Comparison of ENCODE assay signal across 1 cellular context in the genomic region with DNA sequence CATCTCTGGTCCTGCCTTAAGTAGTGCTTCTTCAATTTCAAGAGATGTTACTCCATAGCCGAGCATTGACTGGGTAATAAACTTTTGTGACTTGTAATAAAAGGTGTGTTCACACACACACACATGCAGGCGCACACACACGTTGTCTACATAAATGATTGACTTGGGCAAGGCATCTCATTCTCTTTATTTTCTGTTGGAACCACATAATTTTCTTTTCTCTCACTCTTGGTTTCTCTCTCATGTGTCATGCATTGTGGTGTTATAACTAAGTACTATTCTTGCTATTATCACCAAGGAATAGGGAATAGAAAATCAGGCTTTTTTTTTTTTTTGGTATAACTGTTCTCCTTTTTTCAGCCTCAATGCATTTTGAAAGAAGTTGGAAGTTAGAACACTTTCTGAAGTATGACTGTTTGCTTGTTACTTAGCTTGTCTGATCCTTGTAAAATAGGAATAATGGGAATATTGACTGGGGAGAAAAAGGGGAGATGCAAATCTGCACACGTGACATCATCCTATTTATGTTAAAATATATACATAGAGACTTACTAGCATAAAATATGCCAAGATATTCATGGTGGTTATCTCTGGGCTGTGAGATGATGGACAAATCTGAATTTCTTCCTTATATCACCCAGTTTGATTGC.
TF ChIP-seq lines count a peak whose summit lies in the region.

No MANE protein-coding gene starts in this region.

TF ChIP-seq in GM12878, 131 proteins besides CTCF, POLR2A, EP300 and RAD21 (continues in another document):
- TF ChIP-seq TBL1XR1 (IDR thresholded peaks at IDR 0.05; ENCODE audit: low read depth, low read length) (0 out of 2 replicates have a peak, but pooled peaks have one; percentile 27), NFIC (IDR thresholded peaks at IDR 0.05; ENCODE audit: low read depth, low read length) (peak; percentile 79; the same call in 1 of the 2 replicates), YY1 (IDR thresholded peaks at IDR 0.05; ENCODE audit: low read depth, low read length) (no peak), RFX5 (IDR thresholded peaks at IDR 0.05; ENCODE audit: low read depth, low read length) (no peak), IRF4 (IDR thresholded peaks at IDR 0.05; ENCODE audit: low read depth, low read length) (0 out of 2 replicates have a peak, but pooled peaks have one; percentile 22), CHD4 (IDR thresholded peaks at IDR 0.05) (no peak), BACH1 (IDR thresholded peaks at IDR 0.05; ENCODE audit: borderline replicate concordance) (no peak; the same call in 1 of the 2 replicates), ZNF384 (IDR thresholded peaks at IDR 0.05; ENCODE audit: borderline replicate concordance, low read depth, low read length) (peak; percentile 93), KAT2A (conservative IDR thresholded peaks at IDR 0.05; ENCODE audit: control insufficient read depth, low read depth, low read length) (no peak), ETV6 (conservative IDR thresholded peaks at IDR 0.05 in 1 of 2, IDR thresholded peaks at IDR 0.05 in 1 of 2; ENCODE audit: borderline replicate concordance in 1 of 2, low read depth in 1 of 2) (peak in 1 of 2 experiments; percentile 34; a peak in 1 of 4 replicates), SP1 (IDR thresholded peaks at IDR 0.05; ENCODE audit: low read depth, low read length) (no peak), SUPT20H (IDR thresholded peaks at IDR 0.05; ENCODE audit: borderline replicate concordance, control insufficient read depth, low read depth, low read length) (no peak), JUNB (IDR thresholded peaks at IDR 0.05) (peak; percentile 47), SRF (IDR thresholded peaks at IDR 0.05; ENCODE audit: low read depth in 2 of 2, low read length in 2 of 2) (no peak), STAT3 (IDR thresholded peaks at IDR 0.05; ENCODE audit: low read depth, low read length) (0 out of 2 replicates have a peak, but pooled peaks have one; percentile 64), ZNF622 (IDR thresholded peaks at IDR 0.05) (no peak), CHD2 (IDR thresholded peaks at IDR 0.05; ENCODE audit: borderline replicate concordance, low read depth, low read length) (no peak), EGR1 (IDR thresholded peaks at IDR 0.05; ENCODE audit: borderline replicate concordance in 1 of 2, low read depth in 2 of 2, low read length in 2 of 2) (no peak), RB1 (IDR thresholded peaks at IDR 0.05; ENCODE audit: borderline replicate concordance) (no peak), NR2F1 (conservative IDR thresholded peaks at IDR 0.05) (no peak), FOXK2 (IDR thresholded peaks at IDR 0.05) (no peak), POLR2AphosphoS2 (IDR thresholded peaks at IDR 0.05; ENCODE audit: low read depth, low read length) (no peak), DPF2 (IDR thresholded peaks at IDR 0.05) (0 out of 2 replicates have a peak, but pooled peaks have one; percentile 44), BHLHE40 (IDR thresholded peaks at IDR 0.05; ENCODE audit: borderline replicate concordance in 1 of 2, low read depth in 2 of 2, low read length in 1 of 2) (peak; percentile 74 to 78), PAX8 (IDR thresholded peaks at IDR 0.05) (no peak), TAF1 (IDR thresholded peaks at IDR 0.05; ENCODE audit: borderline replicate concordance, low read depth, low read length) (no peak), FOXM1 (IDR thresholded peaks at IDR 0.05; ENCODE audit: low read depth, low read length) (peak; percentile 64; the same call in 1 of the 2 replicates)
- TF ChIP-seq, protein P1, sequence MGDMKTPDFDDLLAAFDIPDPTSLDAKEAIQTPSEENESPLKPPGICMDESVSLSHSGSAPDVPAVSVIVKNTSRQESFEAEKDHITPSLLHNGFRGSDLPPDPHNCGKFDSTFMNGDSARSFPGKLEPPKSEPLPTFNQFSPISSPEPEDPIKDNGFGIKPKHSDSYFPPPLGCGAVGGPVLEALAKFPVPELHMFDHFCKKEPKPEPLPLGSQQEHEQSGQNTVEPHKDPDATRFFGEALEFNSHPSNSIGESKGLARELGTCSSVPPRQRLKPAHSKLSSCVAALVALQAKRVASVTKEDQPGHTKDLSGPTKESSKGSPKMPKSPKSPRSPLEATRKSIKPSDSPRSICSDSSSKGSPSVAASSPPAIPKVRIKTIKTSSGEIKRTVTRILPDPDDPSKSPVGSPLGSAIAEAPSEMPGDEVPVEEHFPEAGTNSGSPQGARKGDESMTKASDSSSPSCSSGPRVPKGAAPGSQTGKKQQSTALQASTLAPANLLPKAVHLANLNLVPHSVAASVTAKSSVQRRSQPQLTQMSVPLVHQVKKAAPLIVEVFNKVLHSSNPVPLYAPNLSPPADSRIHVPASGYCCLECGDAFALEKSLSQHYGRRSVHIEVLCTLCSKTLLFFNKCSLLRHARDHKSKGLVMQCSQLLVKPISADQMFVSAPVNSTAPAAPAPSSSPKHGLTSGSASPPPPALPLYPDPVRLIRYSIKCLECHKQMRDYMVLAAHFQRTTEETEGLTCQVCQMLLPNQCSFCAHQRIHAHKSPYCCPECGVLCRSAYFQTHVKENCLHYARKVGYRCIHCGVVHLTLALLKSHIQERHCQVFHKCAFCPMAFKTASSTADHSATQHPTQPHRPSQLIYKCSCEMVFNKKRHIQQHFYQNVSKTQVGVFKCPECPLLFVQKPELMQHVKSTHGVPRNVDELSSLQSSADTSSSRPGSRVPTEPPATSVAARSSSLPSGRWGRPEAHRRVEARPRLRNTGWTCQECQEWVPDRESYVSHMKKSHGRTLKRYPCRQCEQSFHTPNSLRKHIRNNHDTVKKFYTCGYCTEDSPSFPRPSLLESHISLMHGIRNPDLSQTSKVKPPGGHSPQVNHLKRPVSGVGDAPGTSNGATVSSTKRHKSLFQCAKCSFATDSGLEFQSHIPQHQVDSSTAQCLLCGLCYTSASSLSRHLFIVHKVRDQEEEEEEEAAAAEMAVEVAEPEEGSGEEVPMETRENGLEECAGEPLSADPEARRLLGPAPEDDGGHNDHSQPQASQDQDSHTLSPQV (IDR thresholded peaks at IDR 0.05) = 0 out of 2 replicates have a peak, but pooled peaks have one; percentile 12
- TF ChIP-seq, protein P2, sequence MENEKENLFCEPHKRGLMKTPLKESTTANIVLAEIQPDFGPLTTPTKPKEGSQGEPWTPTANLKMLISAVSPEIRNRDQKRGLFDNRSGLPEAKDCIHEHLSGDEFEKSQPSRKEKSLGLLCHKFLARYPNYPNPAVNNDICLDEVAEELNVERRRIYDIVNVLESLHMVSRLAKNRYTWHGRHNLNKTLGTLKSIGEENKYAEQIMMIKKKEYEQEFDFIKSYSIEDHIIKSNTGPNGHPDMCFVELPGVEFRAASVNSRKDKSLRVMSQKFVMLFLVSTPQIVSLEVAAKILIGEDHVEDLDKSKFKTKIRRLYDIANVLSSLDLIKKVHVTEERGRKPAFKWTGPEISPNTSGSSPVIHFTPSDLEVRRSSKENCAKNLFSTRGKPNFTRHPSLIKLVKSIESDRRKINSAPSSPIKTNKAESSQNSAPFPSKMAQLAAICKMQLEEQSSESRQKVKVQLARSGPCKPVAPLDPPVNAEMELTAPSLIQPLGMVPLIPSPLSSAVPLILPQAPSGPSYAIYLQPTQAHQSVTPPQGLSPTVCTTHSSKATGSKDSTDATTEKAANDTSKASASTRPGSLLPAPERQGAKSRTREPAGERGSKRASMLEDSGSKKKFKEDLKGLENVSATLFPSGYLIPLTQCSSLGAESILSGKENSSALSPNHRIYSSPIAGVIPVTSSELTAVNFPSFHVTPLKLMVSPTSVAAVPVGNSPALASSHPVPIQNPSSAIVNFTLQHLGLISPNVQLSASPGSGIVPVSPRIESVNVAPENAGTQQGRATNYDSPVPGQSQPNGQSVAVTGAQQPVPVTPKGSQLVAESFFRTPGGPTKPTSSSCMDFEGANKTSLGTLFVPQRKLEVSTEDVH (IDR thresholded peaks at IDR 0.05; ENCODE audit: low read depth, partially characterized antibody) = no peak
- TF ChIP-seq, protein P3, sequence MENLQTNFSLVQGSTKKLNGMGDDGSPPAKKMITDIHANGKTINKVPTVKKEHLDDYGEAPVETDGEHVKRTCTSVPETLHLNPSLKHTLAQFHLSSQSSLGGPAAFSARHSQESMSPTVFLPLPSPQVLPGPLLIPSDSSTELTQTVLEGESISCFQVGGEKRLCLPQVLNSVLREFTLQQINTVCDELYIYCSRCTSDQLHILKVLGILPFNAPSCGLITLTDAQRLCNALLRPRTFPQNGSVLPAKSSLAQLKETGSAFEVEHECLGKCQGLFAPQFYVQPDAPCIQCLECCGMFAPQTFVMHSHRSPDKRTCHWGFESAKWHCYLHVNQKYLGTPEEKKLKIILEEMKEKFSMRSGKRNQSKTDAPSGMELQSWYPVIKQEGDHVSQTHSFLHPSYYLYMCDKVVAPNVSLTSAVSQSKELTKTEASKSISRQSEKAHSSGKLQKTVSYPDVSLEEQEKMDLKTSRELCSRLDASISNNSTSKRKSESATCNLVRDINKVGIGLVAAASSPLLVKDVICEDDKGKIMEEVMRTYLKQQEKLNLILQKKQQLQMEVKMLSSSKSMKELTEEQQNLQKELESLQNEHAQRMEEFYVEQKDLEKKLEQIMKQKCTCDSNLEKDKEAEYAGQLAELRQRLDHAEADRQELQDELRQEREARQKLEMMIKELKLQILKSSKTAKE (IDR thresholded peaks at IDR 0.05; ENCODE audit: low read depth, poor library complexity, severe bottlenecking) = peak; percentile 50
- TF ChIP-seq, protein P4, sequence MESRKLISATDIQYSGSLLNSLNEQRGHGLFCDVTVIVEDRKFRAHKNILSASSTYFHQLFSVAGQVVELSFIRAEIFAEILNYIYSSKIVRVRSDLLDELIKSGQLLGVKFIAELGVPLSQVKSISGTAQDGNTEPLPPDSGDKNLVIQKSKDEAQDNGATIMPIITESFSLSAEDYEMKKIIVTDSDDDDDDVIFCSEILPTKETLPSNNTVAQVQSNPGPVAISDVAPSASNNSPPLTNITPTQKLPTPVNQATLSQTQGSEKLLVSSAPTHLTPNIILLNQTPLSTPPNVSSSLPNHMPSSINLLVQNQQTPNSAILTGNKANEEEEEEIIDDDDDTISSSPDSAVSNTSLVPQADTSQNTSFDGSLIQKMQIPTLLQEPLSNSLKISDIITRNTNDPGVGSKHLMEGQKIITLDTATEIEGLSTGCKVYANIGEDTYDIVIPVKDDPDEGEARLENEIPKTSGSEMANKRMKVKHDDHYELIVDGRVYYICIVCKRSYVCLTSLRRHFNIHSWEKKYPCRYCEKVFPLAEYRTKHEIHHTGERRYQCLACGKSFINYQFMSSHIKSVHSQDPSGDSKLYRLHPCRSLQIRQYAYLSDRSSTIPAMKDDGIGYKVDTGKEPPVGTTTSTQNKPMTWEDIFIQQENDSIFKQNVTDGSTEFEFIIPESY (IDR thresholded peaks at IDR 0.05) = no peak
- TF ChIP-seq, protein P5, sequence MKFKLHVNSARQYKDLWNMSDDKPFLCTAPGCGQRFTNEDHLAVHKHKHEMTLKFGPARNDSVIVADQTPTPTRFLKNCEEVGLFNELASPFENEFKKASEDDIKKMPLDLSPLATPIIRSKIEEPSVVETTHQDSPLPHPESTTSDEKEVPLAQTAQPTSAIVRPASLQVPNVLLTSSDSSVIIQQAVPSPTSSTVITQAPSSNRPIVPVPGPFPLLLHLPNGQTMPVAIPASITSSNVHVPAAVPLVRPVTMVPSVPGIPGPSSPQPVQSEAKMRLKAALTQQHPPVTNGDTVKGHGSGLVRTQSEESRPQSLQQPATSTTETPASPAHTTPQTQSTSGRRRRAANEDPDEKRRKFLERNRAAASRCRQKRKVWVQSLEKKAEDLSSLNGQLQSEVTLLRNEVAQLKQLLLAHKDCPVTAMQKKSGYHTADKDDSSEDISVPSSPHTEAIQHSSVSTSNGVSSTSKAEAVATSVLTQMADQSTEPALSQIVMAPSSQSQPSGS (IDR thresholded peaks at IDR 0.05; ENCODE audit: low read length) = peak; percentile 50
- TF ChIP-seq, protein P6, sequence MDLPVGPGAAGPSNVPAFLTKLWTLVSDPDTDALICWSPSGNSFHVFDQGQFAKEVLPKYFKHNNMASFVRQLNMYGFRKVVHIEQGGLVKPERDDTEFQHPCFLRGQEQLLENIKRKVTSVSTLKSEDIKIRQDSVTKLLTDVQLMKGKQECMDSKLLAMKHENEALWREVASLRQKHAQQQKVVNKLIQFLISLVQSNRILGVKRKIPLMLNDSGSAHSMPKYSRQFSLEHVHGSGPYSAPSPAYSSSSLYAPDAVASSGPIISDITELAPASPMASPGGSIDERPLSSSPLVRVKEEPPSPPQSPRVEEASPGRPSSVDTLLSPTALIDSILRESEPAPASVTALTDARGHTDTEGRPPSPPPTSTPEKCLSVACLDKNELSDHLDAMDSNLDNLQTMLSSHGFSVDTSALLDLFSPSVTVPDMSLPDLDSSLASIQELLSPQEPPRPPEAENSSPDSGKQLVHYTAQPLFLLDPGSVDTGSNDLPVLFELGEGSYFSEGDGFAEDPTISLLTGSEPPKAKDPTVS (IDR thresholded peaks at IDR 0.05; ENCODE audit: low read depth, low read length) = no peak
- TF ChIP-seq, protein P7, sequence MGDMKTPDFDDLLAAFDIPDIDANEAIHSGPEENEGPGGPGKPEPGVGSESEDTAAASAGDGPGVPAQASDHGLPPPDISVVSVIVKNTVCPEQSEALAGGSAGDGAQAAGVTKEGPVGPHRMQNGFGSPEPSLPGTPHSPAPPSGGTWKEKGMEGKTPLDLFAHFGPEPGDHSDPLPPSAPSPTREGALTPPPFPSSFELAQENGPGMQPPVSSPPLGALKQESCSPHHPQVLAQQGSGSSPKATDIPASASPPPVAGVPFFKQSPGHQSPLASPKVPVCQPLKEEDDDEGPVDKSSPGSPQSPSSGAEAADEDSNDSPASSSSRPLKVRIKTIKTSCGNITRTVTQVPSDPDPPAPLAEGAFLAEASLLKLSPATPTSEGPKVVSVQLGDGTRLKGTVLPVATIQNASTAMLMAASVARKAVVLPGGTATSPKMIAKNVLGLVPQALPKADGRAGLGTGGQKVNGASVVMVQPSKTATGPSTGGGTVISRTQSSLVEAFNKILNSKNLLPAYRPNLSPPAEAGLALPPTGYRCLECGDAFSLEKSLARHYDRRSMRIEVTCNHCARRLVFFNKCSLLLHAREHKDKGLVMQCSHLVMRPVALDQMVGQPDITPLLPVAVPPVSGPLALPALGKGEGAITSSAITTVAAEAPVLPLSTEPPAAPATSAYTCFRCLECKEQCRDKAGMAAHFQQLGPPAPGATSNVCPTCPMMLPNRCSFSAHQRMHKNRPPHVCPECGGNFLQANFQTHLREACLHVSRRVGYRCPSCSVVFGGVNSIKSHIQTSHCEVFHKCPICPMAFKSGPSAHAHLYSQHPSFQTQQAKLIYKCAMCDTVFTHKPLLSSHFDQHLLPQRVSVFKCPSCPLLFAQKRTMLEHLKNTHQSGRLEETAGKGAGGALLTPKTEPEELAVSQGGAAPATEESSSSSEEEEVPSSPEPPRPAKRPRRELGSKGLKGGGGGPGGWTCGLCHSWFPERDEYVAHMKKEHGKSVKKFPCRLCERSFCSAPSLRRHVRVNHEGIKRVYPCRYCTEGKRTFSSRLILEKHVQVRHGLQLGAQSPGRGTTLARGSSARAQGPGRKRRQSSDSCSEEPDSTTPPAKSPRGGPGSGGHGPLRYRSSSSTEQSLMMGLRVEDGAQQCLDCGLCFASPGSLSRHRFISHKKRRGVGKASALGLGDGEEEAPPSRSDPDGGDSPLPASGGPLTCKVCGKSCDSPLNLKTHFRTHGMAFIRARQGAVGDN (IDR thresholded peaks at IDR 0.05) = 0 out of 2 replicates have a peak, but pooled peaks have one; percentile 25
- TF ChIP-seq, protein P8, sequence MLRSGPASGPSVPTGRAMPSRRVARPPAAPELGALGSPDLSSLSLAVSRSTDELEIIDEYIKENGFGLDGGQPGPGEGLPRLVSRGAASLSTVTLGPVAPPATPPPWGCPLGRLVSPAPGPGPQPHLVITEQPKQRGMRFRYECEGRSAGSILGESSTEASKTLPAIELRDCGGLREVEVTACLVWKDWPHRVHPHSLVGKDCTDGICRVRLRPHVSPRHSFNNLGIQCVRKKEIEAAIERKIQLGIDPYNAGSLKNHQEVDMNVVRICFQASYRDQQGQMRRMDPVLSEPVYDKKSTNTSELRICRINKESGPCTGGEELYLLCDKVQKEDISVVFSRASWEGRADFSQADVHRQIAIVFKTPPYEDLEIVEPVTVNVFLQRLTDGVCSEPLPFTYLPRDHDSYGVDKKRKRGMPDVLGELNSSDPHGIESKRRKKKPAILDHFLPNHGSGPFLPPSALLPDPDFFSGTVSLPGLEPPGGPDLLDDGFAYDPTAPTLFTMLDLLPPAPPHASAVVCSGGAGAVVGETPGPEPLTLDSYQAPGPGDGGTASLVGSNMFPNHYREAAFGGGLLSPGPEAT (IDR thresholded peaks at IDR 0.05; ENCODE audit: low read depth) = peak; percentile 92
